In genomic region chr10:112804036-112804435, GRCh38 we compare ENCODE assay signal across 13 cellular contexts.
DNase-seq lines count a peak whose midpoint lies in the region; ATAC-seq and TF ChIP-seq lines count a peak whose summit lies in the region.
"Had no signal": no experiment of that assay in that cellular context is flagged by ENCODE, and none has a peak within 500 bp of the region (broad histone marks: within the 10 kb centered on the region; RNA-seq: fewer than 3 reads in every experiment).

No MANE protein-coding gene starts in this region.

- intact Hi-C loops in mucosa of descending colon (cut with DNase I, micrococcal nuclease), result no loop called here

- ATAC-seq in mucosa of descending colon (peak; percentile 74), GM18519 (IDR thresholded peaks at IDR 0.05; ENCODE audit: low FRiP score, unreplicated experiment) (no peak)
- ATAC-seq: activated CD8-positive, alpha-beta T cell treated with anti-CD3 and anti-CD28 coated beads, Interleukin-2, amount 10 ng/mL, durations not matched to agents 7 days and 5 days; sciatic nerve had no signal

- no peak for TF ChIP-seq CTCF in mucosa of descending colon (IDR thresholded peaks at IDR 0.05)

- H3K4me1 ChIP-seq in mucosa of descending colon (ENCODE audit: low read depth), result peaks cover 9% of the 10 kb centered on the region
- H3K4me1 ChIP-seq: BLaER1 treated with 17β-estradiol and CSF1 and Interleukin-3, amounts not matched to agents 10 nM and 100 nM; heart right ventricle had no signal

- no peaks in the 10 kb centered on the region for H3K36me3 ChIP-seq in mucosa of descending colon (ENCODE audit: low read depth)
- H3K36me3 ChIP-seq: heart right ventricle had no signal

- H3K9me3 ChIP-seq in mucosa of descending colon, result no peaks in the 10 kb centered on the region
- H3K9me3 ChIP-seq: BLaER1 treated with 17β-estradiol and CSF1 and Interleukin-3, amounts not matched to agents 10 nM and 100 nM; heart right ventricle had no signal

- DNase-seq in DMS 273 (lab: John Stamatoyannopoulos, UW; ENCODE audit: unreplicated experiment), result peak; percentile 76
- peak; percentile 38 to 59 for DNase-seq in NCI-H2081 (lab: John Stamatoyannopoulos, UW)
- DNase-seq in cerebellar cortex (ENCODE audit: low spot score), result peak; percentile 91
- peak in 2 of 3 donors; percentile 51 to 56 for DNase-seq in mucosa of descending colon
- no peak for DNase-seq in occipital lobe (lab: John Stamatoyannopoulos, UW)
- no peak for DNase-seq in activated CD4-positive, alpha-beta T cell treated with anti-CD3 and anti-CD28 coated beads, Interleukin-2, amount 50 U/mL, for 1 hour
- DNase-seq in activated T-cell treated with anti-CD3 and anti-CD28 coated beads, Interleukin-2, amount 50 U/mL, for 1 hour, result no peak
- DNase-seq: activated CD8-positive, alpha-beta T cell treated with anti-CD3 and anti-CD28 coated beads, Interleukin-2, amount 10 ng/mL, durations not matched to agents 7 days and 5 days; heart right ventricle had no signal

- H3K4me3 ChIP-seq in mucosa of descending colon, result no peak overlapping the region
- H3K4me3 ChIP-seq: BLaER1 treated with 17β-estradiol and CSF1 and Interleukin-3, amounts not matched to agents 10 nM and 100 nM; dorsolateral prefrontal cortex; heart right ventricle had no signal

Comparison
In these comparisons a context has a peak if more than half of its experiments do, and no peak if none do; other contexts are left out.
1. DNase-seq: peak in DMS 273 (single experiment), NCI-H2081 (2 of 2), cerebellar cortex (single experiment) and mucosa of descending colon (2 of 3); none in occipital lobe (single experiment), activated CD4-positive, alpha-beta T cell treated with anti-CD3 and anti-CD28 coated beads, Interleukin-2, amount 50 U/mL, for 1 hour (single experiment) and activated T-cell treated with anti-CD3 and anti-CD28 coated beads, Interleukin-2, amount 50 U/mL, for 1 hour (single experiment).